ENCODE assay signal across 8 cellular contexts in genomic region chr21:32728455-32729237, GRCh38. TPM values are rescaled to one million over a fixed set of nuclear protein-coding genes. Genes with fewer than 3 reads are reported as not detected.
DNase-seq lines count a peak whose midpoint lies in the region; ATAC-seq and TF ChIP-seq lines count a peak whose summit lies in the region.

No MANE protein-coding gene starts in this region.

- peaks cover 20% of the 10 kb centered on the region for H3K4me1 Mint-ChIP-seq in neural crest cell

- TF ChIP-seq CTCF in heart right ventricle (IDR thresholded peaks at IDR 0.05) (no peak), neural crest cell (conservative IDR thresholded peaks at IDR 0.05) (no peak)

- peak overlapping the region; percentile 96 for H3K4me3 Mint-ChIP-seq in neural crest cell

- 12 to 20% methylated on average over 16 of the region's 16 CpGs for WGBS in heart right ventricle, 2 donors

- no peaks in the 10 kb centered on the region for H3K27me3 ChIP-seq in heart right ventricle
- no peaks in the 10 kb centered on the region for H3K27me3 ChIP-seq in effector memory CD4-positive, alpha-beta T cell (replicated peaks; ENCODE audit: control insufficient read depth, insufficient read depth, low read length, poor library complexity, severe bottlenecking)

- H3K27ac ChIP-seq in heart right ventricle: peak overlapping the region; percentile 48 to 97 (median 92)
- H3K27ac ChIP-seq in effector memory CD4-positive, alpha-beta T cell (ENCODE audit: insufficient read depth, low read length, poor library complexity, severe bottlenecking): peak overlapping the region; percentile 76

- peaks cover 0 to 23% (median 0%) of the 10 kb centered on the region in 9 donors for H3K36me3 ChIP-seq in heart right ventricle
- H3K36me3 ChIP-seq in effector memory CD4-positive, alpha-beta T cell (ENCODE audit: control insufficient read depth, insufficient read depth, low read length): peaks cover 4% of the 10 kb centered on the region

- H3K4me3 ChIP-seq in heart right ventricle: peak overlapping the region; percentile 75 to 94 (median 89)
- H3K4me3 ChIP-seq in effector memory CD4-positive, alpha-beta T cell (ENCODE audit: insufficient read depth, low read depth, low read length, poor library complexity, severe bottlenecking): peak overlapping the region; percentile 95

- ATAC-seq in heart right ventricle (no peak), left ventricle myocardium superior (no peak), GM21786 (IDR thresholded peaks at IDR 0.05; ENCODE audit: unreplicated experiment) (no peak)

- no peaks in the 10 kb centered on the region for H3K27me3 Mint-ChIP-seq in neural crest cell (ENCODE audit: low read depth)

- no peaks in the 10 kb centered on the region for H3K9me3 ChIP-seq in heart right ventricle
- no peaks in the 10 kb centered on the region for H3K9me3 ChIP-seq in effector memory CD4-positive, alpha-beta T cell (ENCODE audit: control insufficient read depth, low read length)

- intact Hi-C loops in heart right ventricle (cut with DNase I): loop anchor here in 3 of 10 donors (5.0 kb wide), 3 partner anchors 39 to 336 kb away; partner anchors contain the start of genes PAXBP1 (in 2 of the 3) and URB1 (in 1 of the 3)
- intact Hi-C loops in left ventricle myocardium superior (cut with micrococcal nuclease): no loop called here

- peak overlapping the region; percentile 7 for H3K27ac Mint-ChIP-seq in neural crest cell (ENCODE audit: unreplicated experiment)

- DNase-seq in heart right ventricle: no peak
- no peak for DNase-seq in left ventricle myocardium superior
- DNase-seq in NCI-H69 (lab: John Stamatoyannopoulos, UW): peak; percentile 72
- no peak for DNase-seq in effector memory CD4-positive, alpha-beta T cell
- no peak for DNase-seq in neural crest cell (ENCODE audit: low read depth, low spot score)
- no peak for DNase-seq in COLO829 (ENCODE audit: low spot score)
- DNase-seq in T-helper 9 cell: no peak

- H3K9me3 Mint-ChIP-seq in neural crest cell: no peaks in the 10 kb centered on the region

- H3K4me1 ChIP-seq in heart right ventricle: peaks cover 0 to 41% (median 19%) of the 10 kb centered on the region in 9 donors
- peaks cover 7% of the 10 kb centered on the region for H3K4me1 ChIP-seq in effector memory CD4-positive, alpha-beta T cell (ENCODE audit: control insufficient read depth, insufficient read depth, low read length, poor library complexity, severe bottlenecking)

- peaks cover 4% of the 10 kb centered on the region for H3K36me3 Mint-ChIP-seq in neural crest cell (ENCODE audit: low read depth)

RNA-seq across cellular contexts. Expression of gene SYNJ1, which starts 0.8 kb away (rescaled TPM):
- total RNA-seq in heart right ventricle: 10 to 100 TPM in 8 of 10 donors, 1 to 10 TPM in 2; 8.8 to 15.6 (median 12.6) TPM
- polyA plus RNA-seq in heart right ventricle: 1 to 10 TPM; 5.0 to 9.7 TPM
- total RNA-seq in left ventricle myocardium superior: 11.4 TPM
- total RNA-seq in neural crest cell: 10.7 and 11.1 TPM in 2 replicates

RNA-seq across cellular contexts. Expression of gene PAXBP1, which starts 42.9 kb away (rescaled TPM):
- 10 to 100 TPM in 7 of 10 donors, 1 to 10 TPM in 3; 7.4 to 16.9 (median 10.5) TPM for total RNA-seq in heart right ventricle
- 10 to 100 TPM in 1 of 2 donors, 1 to 10 TPM in 1; 7.0 to 34.1 TPM for polyA plus RNA-seq in heart right ventricle
- 16.1 TPM for total RNA-seq in left ventricle myocardium superior
- total RNA-seq in neural crest cell: 84.4 and 93.9 TPM in 2 replicates
